In genomic region chr19:10184636-10185035, GRCh38 we compare ENCODE assay signal across 18 cellular contexts. TPM values are rescaled to one million over a fixed set of nuclear protein-coding genes. Genes with fewer than 3 reads are reported as not detected.
A peak's percentile ranks its signal among the peaks of the same experiment; 100 is the strongest.
DNase-seq lines count a peak whose midpoint lies in the region; ATAC-seq and TF ChIP-seq lines count a peak whose summit lies in the region.
"Had no signal": no experiment of that assay in that cellular context is flagged by ENCODE, and none has a peak within 500 bp of the region (broad histone marks: within the 10 kb centered on the region; RNA-seq: fewer than 3 reads in every experiment).

No MANE protein-coding gene starts in this region.

- in situ Hi-C loops in GM13976 (cut with MboI; ENCODE audit: low sequenced_read_pairs, unreplicated experiment), result no loop called here

- peaks cover 23% of the 10 kb centered on the region for H3K4me1 Mint-ChIP-seq in stimulated activated naive CD8-positive, alpha-beta T cell treated with anti-CD3 and anti-CD28 coated beads, Interleukin-15, Interleukin-2, amounts not matched to agents 100 ng/mL and 50 ng/mL, for 24 hours (ENCODE audit: low read depth)
- H3K4me1 Mint-ChIP-seq in T-cell (peaks cover 29 to 30% (median 30%) of the 10 kb centered on the region in 3 donors), memory B cell (peaks cover 15% of the 10 kb centered on the region)

- POLR2A ChIA-PET in T-cell (lab: Charles Lee), result no interaction called here

- CTCF ChIA-PET in T-cell (lab: Charles Lee), result interaction anchor here in 1 of 2 donors (0.7 kb wide), 1 partner anchor 15 kb away, joined by 6 read pairs; no protein-coding TSS in a partner anchor

- TF ChIP-seq EP300 in gastroesophageal sphincter (IDR thresholded peaks at IDR 0.05), result no peak

- WGBS in gastroesophageal sphincter (ENCODE audit: low coverage in 1 of 2), 2 donors, result 80 to 100% methylated on average over 1 of the region's 5 CpGs

- H3K27ac ChIP-seq in gastroesophageal sphincter, result no peak overlapping the region
- H3K27ac ChIP-seq: esophagus squamous epithelium, heart right ventricle had no signal

- no peak for ATAC-seq in stimulated activated naive CD8-positive, alpha-beta T cell treated with anti-CD3 and anti-CD28 coated beads, Interleukin-15, Interleukin-2, amounts not matched to agents 100 U/mL and 50 U/mL, for 24 hours
- ATAC-seq in T-cell (replicated peaks in 1 of 4) (no peak), memory B cell (ENCODE audit: low read depth) (no peak), gastroesophageal sphincter (no peak)
- ATAC-seq: activated CD8-positive, alpha-beta T cell treated with anti-CD3 and anti-CD28 coated beads for 36 hours; heart right ventricle; K562 had no signal

- TF ChIP-seq CTCF in GM13976 (IDR thresholded peaks at IDR 0.05; ENCODE audit: borderline replicate concordance, control extremely low read depth, extremely low read depth, insufficient read depth, missing control alignments) (no peak), gastroesophageal sphincter (IDR thresholded peaks at IDR 0.05) (no peak)

- no peaks in the 10 kb centered on the region for H3K27me3 Mint-ChIP-seq in stimulated activated naive CD8-positive, alpha-beta T cell treated with anti-CD3 and anti-CD28 coated beads, Interleukin-15, Interleukin-2, amounts not matched to agents 100 ng/mL and 50 ng/mL, for 24 hours
- no peaks in the 10 kb centered on the region for H3K27me3 Mint-ChIP-seq in T-cell
- no peaks in the 10 kb centered on the region for H3K27me3 Mint-ChIP-seq in memory B cell
- H3K27me3 Mint-ChIP-seq: activated CD8-positive, alpha-beta T cell treated with anti-CD3 and anti-CD28 coated beads for 36 hours had no signal

- H3K27me3 ChIP-seq in gastroesophageal sphincter, result no peaks in the 10 kb centered on the region
- H3K27me3 ChIP-seq: esophagus squamous epithelium, heart right ventricle had no signal

- no peaks in the 10 kb centered on the region for H3K4me1 ChIP-seq in gastroesophageal sphincter

- no peak overlapping the region for H3K4me3 Mint-ChIP-seq in stimulated activated naive CD8-positive, alpha-beta T cell treated with anti-CD3 and anti-CD28 coated beads, Interleukin-15, Interleukin-2, amounts not matched to agents 100 ng/mL and 50 ng/mL, for 24 hours
- H3K4me3 Mint-ChIP-seq in T-cell (no peak overlapping the region), memory B cell (no peak overlapping the region)
- H3K4me3 Mint-ChIP-seq: activated CD8-positive, alpha-beta T cell treated with anti-CD3 and anti-CD28 coated beads for 36 hours had no signal

- TF ChIP-seq POLR2A in gastroesophageal sphincter (IDR thresholded peaks at IDR 0.05), result no peak

- no peak overlapping the region for H3K4me3 ChIP-seq in gastroesophageal sphincter
- H3K4me3 ChIP-seq: esophagus squamous epithelium, heart right ventricle, K562 had no signal

- peak overlapping the region; percentile 72 for H3K27ac Mint-ChIP-seq in stimulated activated naive CD8-positive, alpha-beta T cell treated with anti-CD3 and anti-CD28 coated beads, Interleukin-15, Interleukin-2, amounts not matched to agents 100 ng/mL and 50 ng/mL, for 24 hours
- peak overlapping the region; percentile 65 to 71 for H3K27ac Mint-ChIP-seq in T-cell
- H3K27ac Mint-ChIP-seq in memory B cell, result peak overlapping the region; percentile 57

- H3K36me3 Mint-ChIP-seq in stimulated activated naive CD8-positive, alpha-beta T cell treated with anti-CD3 and anti-CD28 coated beads, Interleukin-15, Interleukin-2, amounts not matched to agents 100 ng/mL and 50 ng/mL, for 24 hours (ENCODE audit: low read depth), result peaks cover 44% of the 10 kb centered on the region
- H3K36me3 Mint-ChIP-seq in T-cell (peaks cover 29% of the 10 kb centered on the region), memory B cell (peaks cover 18% of the 10 kb centered on the region)

- no peak for DNase-seq in stimulated activated naive CD8-positive, alpha-beta T cell treated with anti-CD3 and anti-CD28 coated beads, Interleukin-15, Interleukin-2, amounts not matched to agents 100 U/mL and 50 U/mL, for 24 hours
- DNase-seq in T-cell, result no peak
- no peak for DNase-seq in memory B cell (ENCODE audit: low spot score in 2 of 2)
- DNase-seq in DMS79 (lab: John Stamatoyannopoulos, UW), result no peak
- DNase-seq in GM13976 (ENCODE audit: low spot score), result no peak
- no peak for DNase-seq in mesenteric fat pad (ENCODE audit: low spot score)
- DNase-seq: activated CD8-positive, alpha-beta T cell treated with anti-CD3 and anti-CD28 coated beads for 36 hours; activated gamma-delta T cell; AML-193; DMS153; esophagus squamous epithelium; heart right ventricle; NCI-H1048; SHP77 treated with DMSO at 0.1 percent for 48 hours; stimulated activated CD4-positive, alpha-beta T cell treated with anti-CD3 and anti-CD28 coated beads, Interleukin-12 subunit alpha, Interleukin-12 subunit beta, amount 100 ng/mL, for 4 hours had no signal

- peaks cover 0 to 48% of the 10 kb centered on the region in 2 donors for H3K36me3 ChIP-seq in gastroesophageal sphincter

- no peaks in the 10 kb centered on the region for H3K9me3 Mint-ChIP-seq in stimulated activated naive CD8-positive, alpha-beta T cell treated with anti-CD3 and anti-CD28 coated beads, Interleukin-15, Interleukin-2, amounts not matched to agents 100 ng/mL and 50 ng/mL, for 24 hours
- H3K9me3 Mint-ChIP-seq in T-cell (no peaks in the 10 kb centered on the region), memory B cell (no peaks in the 10 kb centered on the region)
- H3K9me3 Mint-ChIP-seq: activated CD8-positive, alpha-beta T cell treated with anti-CD3 and anti-CD28 coated beads for 36 hours had no signal

- no peaks in the 10 kb centered on the region for H3K9me3 ChIP-seq in gastroesophageal sphincter
- H3K9me3 ChIP-seq: esophagus squamous epithelium, heart right ventricle had no signal

RNA-seq across cellular contexts. Expression of gene DNMT1, which starts 10.1 kb away (rescaled TPM):
- total RNA-seq in T-cell (100 to 1,000 TPM; 199 to 245 (median 235) TPM), gastroesophageal sphincter (10 to 100 TPM; 28.1 to 50.6 (median 38.1) TPM), mesenteric fat pad (57.7 TPM)

RNA-seq across cellular contexts. Expression of gene S1PR2, which starts 46.5 kb away (rescaled TPM):
- total RNA-seq in T-cell, result 10 to 100 TPM in 2 of 5 donors, 1 to 10 TPM in 3; 6.2 to 11.4 (median 9.8) TPM
- total RNA-seq in gastroesophageal sphincter, result 10 to 100 TPM in 3 of 4 donors, 1 to 10 TPM in 1; 7.5 to 24.5 (median 16.7) TPM
- total RNA-seq in mesenteric fat pad, result 13.3 TPM
